12 cellular contexts compared by ENCODE assay signal in genomic region chr12:110304061-110304551, GRCh38. TPM values are rescaled to one million over a fixed set of nuclear protein-coding genes. Genes with fewer than 3 reads are reported as not detected.
DNase-seq lines count a peak whose midpoint lies in the region; ATAC-seq and TF ChIP-seq lines count a peak whose summit lies in the region.
"Had no signal": no experiment of that assay in that cellular context is flagged by ENCODE, and none has a peak within 500 bp of the region (broad histone marks: within the 10 kb centered on the region; RNA-seq: fewer than 3 reads in every experiment).

No MANE protein-coding gene starts in this region.

- POLR2A ChIA-PET in activated CD8-positive, alpha-beta T cell treated with anti-CD3 and anti-CD28 coated beads for 36 hours (lab: Charles Lee): interaction anchor here (1.5 to 2.0 kb wide), 2 partner anchors 10 to 24 kb away, joined by 4 to 5 read pairs; no protein-coding TSS in a partner anchor

- H3K36me3 ChIP-seq in esophagus squamous epithelium (peaks cover 0 to 93% (median 4%) of the 10 kb centered on the region in 3 donors), smooth muscle cell (ENCODE audit: low read depth) (peaks cover 19% of the 10 kb centered on the region)

- DNase-seq in T-helper 2 cell treated with Interferon-gamma antibody and Interleukin-4, amounts not matched to agents 5 μg/mL and 100 μg/mL, for 36 hours (ENCODE audit: low spot score): no peak
- DNase-seq in T-helper 2 cell (no peak), esophagus squamous epithelium (lab: John Stamatoyannopoulos, UW) (no peak), smooth muscle cell (lab: John Stamatoyannopoulos, UW; ENCODE audit: unreplicated experiment) (no peak), GM20000 (ENCODE audit: low spot score) (no peak), amygdala (lab: John Stamatoyannopoulos, UW) (no peak)
- no peak for DNase-seq in activated CD8-positive, alpha-beta T cell treated with anti-CD3 and anti-CD28 coated beads for 36 hours
- DNase-seq: Peyer's patch; stimulated activated CD8-positive, alpha-beta memory T cell treated with anti-CD3 and anti-CD28 coated beads, Interleukin-4, amount 100 ng/mL, for 48 hours had no signal

- no peak overlapping the region for H3K4me3 ChIP-seq in esophagus squamous epithelium
- no peak overlapping the region for H3K4me3 ChIP-seq in smooth muscle cell
- H3K4me3 ChIP-seq: K562, Peyer's patch had no signal

- H3K4me1 Mint-ChIP-seq in T-helper 2 cell treated with Interferon-gamma antibody and Interleukin-4, amounts not matched to agents 5 μg/mL and 100 μg/mL, for 36 hours (ENCODE audit: low read depth): peaks cover 49% of the 10 kb centered on the region
- H3K4me1 Mint-ChIP-seq in activated CD8-positive, alpha-beta T cell treated with anti-CD3 and anti-CD28 coated beads for 36 hours (ENCODE audit: low read depth): peaks cover 53% of the 10 kb centered on the region

- H3K27me3 Mint-ChIP-seq in T-helper 2 cell treated with Interferon-gamma antibody and Interleukin-4, amounts not matched to agents 5 μg/mL and 100 μg/mL, for 36 hours (ENCODE audit: low read depth): no peaks in the 10 kb centered on the region
- H3K27me3 Mint-ChIP-seq in activated CD8-positive, alpha-beta T cell treated with anti-CD3 and anti-CD28 coated beads for 36 hours: no peaks in the 10 kb centered on the region
- H3K27me3 Mint-ChIP-seq: dendritic cell treated with granulocyte-macrophage colony-stimulating factor and Interleukin-4, amounts not matched to agents 40 ng/mL and 50 ng/mL, for 4 days had no signal

- CTCF ChIA-PET in activated CD8-positive, alpha-beta T cell treated with anti-CD3 and anti-CD28 coated beads for 36 hours (lab: Charles Lee): no interaction called here

- ATAC-seq in activated CD8-positive, alpha-beta T cell treated with anti-CD3 and anti-CD28 coated beads for 36 hours: no peak
- ATAC-seq in HG03571 (IDR thresholded peaks at IDR 0.05; ENCODE audit: unreplicated experiment): no peak
- ATAC-seq: K562 had no signal

- peak overlapping the region; percentile 2 for H3K4me2 ChIP-seq in smooth muscle cell

- no peak for TF ChIP-seq POLR2A in esophagus squamous epithelium (IDR thresholded peaks at IDR 0.05)

- H3K27ac ChIP-seq in esophagus squamous epithelium (peak overlapping the region; percentile 71 to 78 (median 75)), smooth muscle cell (ENCODE audit: low read depth) (peak overlapping the region; percentile 46)
- H3K27ac ChIP-seq: Peyer's patch had no signal

- H3F3A ChIP-seq in smooth muscle cell (ENCODE audit: low read depth): no peaks in the 10 kb centered on the region

- H3K9ac ChIP-seq in smooth muscle cell (ENCODE audit: low read depth): no peak overlapping the region

- H2AFZ ChIP-seq in smooth muscle cell (ENCODE audit: low read depth): no peak overlapping the region

- intact Hi-C loops in activated CD8-positive, alpha-beta T cell treated with anti-CD3 and anti-CD28 coated beads for 36 hours (cut with micrococcal nuclease): no loop called here
- intact Hi-C loops in esophagus squamous epithelium (cut with DNase I): no loop called here

- peaks cover 24 to 90% (median 53%) of the 10 kb centered on the region in 3 donors for H3K4me1 ChIP-seq in esophagus squamous epithelium
- no peaks in the 10 kb centered on the region for H3K4me1 ChIP-seq in smooth muscle cell (ENCODE audit: low read depth)

- H3K27ac Mint-ChIP-seq in T-helper 2 cell treated with Interferon-gamma antibody and Interleukin-4, amounts not matched to agents 5 μg/mL and 100 μg/mL, for 36 hours: peak overlapping the region; percentile 32
- peak overlapping the region; percentile 65 for H3K27ac Mint-ChIP-seq in activated CD8-positive, alpha-beta T cell treated with anti-CD3 and anti-CD28 coated beads for 36 hours
- H3K27ac Mint-ChIP-seq: dendritic cell treated with granulocyte-macrophage colony-stimulating factor and Interleukin-4, amounts not matched to agents 40 ng/mL and 50 ng/mL, for 4 days had no signal

- no peaks in the 10 kb centered on the region for H3K9me3 Mint-ChIP-seq in T-helper 2 cell treated with Interferon-gamma antibody and Interleukin-4, amounts not matched to agents 5 μg/mL and 100 μg/mL, for 36 hours
- no peaks in the 10 kb centered on the region for H3K9me3 Mint-ChIP-seq in activated CD8-positive, alpha-beta T cell treated with anti-CD3 and anti-CD28 coated beads for 36 hours
- H3K9me3 Mint-ChIP-seq: dendritic cell treated with granulocyte-macrophage colony-stimulating factor and Interleukin-4, amounts not matched to agents 40 ng/mL and 50 ng/mL, for 4 days had no signal

- H3K4me3 Mint-ChIP-seq in T-helper 2 cell treated with Interferon-gamma antibody and Interleukin-4, amounts not matched to agents 5 μg/mL and 100 μg/mL, for 36 hours: no peak overlapping the region
- no peak overlapping the region for H3K4me3 Mint-ChIP-seq in activated CD8-positive, alpha-beta T cell treated with anti-CD3 and anti-CD28 coated beads for 36 hours
- H3K4me3 Mint-ChIP-seq: dendritic cell treated with granulocyte-macrophage colony-stimulating factor and Interleukin-4, amounts not matched to agents 40 ng/mL and 50 ng/mL, for 4 days had no signal

- no peak for TF ChIP-seq CTCF in activated CD8-positive, alpha-beta T cell treated with anti-CD3 and anti-CD28 coated beads for 36 hours (IDR thresholded peaks at IDR 0.05)
- TF ChIP-seq CTCF in esophagus squamous epithelium (IDR thresholded peaks at IDR 0.05) (no peak), smooth muscle cell (IDR thresholded peaks at IDR 0.05; ENCODE audit: borderline replicate concordance, insufficient read depth, poor library complexity, severe bottlenecking) (no peak), GM20000 (IDR thresholded peaks at IDR 0.05; ENCODE audit: extremely low read depth, missing control alignments) (no peak)

- peaks cover 92% of the 10 kb centered on the region for H3K79me2 ChIP-seq in smooth muscle cell (ENCODE audit: low read depth)

- H3K36me3 Mint-ChIP-seq in T-helper 2 cell treated with Interferon-gamma antibody and Interleukin-4, amounts not matched to agents 5 μg/mL and 100 μg/mL, for 36 hours (ENCODE audit: low read depth): peaks cover 55% of the 10 kb centered on the region
- H3K36me3 Mint-ChIP-seq in activated CD8-positive, alpha-beta T cell treated with anti-CD3 and anti-CD28 coated beads for 36 hours (ENCODE audit: low read depth): peaks cover 49% of the 10 kb centered on the region

- WGBS in esophagus squamous epithelium, 2 donors: 11 to 12% methylated on average over 4 of the region's 4 CpGs
- WGBS in smooth muscle cell (ENCODE audit: low lambda C conversion rate): 67% methylated on average over 4 of the region's 4 CpGs

- H4K20me1 ChIP-seq in smooth muscle cell (ENCODE audit: low read depth): peaks cover 96% of the 10 kb centered on the region

- H3K9me3 ChIP-seq in esophagus squamous epithelium: no peaks in the 10 kb centered on the region
- H3K9me3 ChIP-seq in smooth muscle cell (replicated peaks; ENCODE audit: low read depth): no peaks in the 10 kb centered on the region
- H3K9me3 ChIP-seq: Peyer's patch had no signal

- H3K27me3 ChIP-seq in esophagus squamous epithelium: no peaks in the 10 kb centered on the region
- no peaks in the 10 kb centered on the region for H3K27me3 ChIP-seq in smooth muscle cell (ENCODE audit: low read depth)
- H3K27me3 ChIP-seq: Peyer's patch had no signal

RNA-seq across cellular contexts. Expression of gene ATP2A2, which starts 23.1 kb away (rescaled TPM):
- 100 to 1,000 TPM; 107 to 111 TPM for total RNA-seq in activated CD8-positive, alpha-beta T cell treated with anti-CD3 and anti-CD28 coated beads for 36 hours
- total RNA-seq in esophagus squamous epithelium (100 to 1,000 TPM; 147 to 263 (median 177) TPM), smooth muscle cell (103 and 104 TPM in 2 replicates)
- polyA plus RNA-seq in smooth muscle cell: 47.6 and 53.7 TPM in 2 replicates
